In the genomic region with DNA sequence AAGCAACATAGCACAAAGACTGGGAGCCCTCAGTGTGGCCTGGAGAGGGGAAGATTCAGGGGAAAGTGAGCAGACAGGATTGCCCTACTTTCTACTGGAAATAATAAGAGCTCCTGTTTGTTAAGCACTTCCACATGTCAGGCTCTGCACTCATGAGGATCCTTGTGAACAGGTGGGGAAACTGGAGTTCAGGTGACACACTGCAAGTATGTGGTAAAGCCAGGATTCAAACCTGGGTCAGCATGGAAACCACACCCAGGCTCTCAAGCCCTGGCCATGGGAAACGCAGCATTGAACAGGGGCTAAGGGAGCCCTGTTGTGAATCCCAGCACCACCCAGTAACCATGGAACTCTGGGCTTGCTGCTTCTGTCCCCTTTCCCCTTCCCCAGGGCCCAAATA, we compare ENCODE assay signal across 12 cellular contexts. TPM values are rescaled to one million over a fixed set of nuclear protein-coding genes. Genes with fewer than 3 reads are reported as not detected.
A peak's percentile ranks its signal among the peaks of the same experiment; 100 is the strongest.
DNase-seq lines count a peak whose midpoint lies in the region; ATAC-seq and TF ChIP-seq lines count a peak whose summit lies in the region.
"Had no signal": no experiment of that assay in that cellular context is flagged by ENCODE, and none has a peak within 500 bp of the region (broad histone marks: within the 10 kb centered on the region; RNA-seq: fewer than 3 reads in every experiment).

No MANE protein-coding gene starts in this region.

- POLR2A ChIA-PET in Caco-2 (lab: Charles Lee): interaction anchor here (1.1 to 1.4 kb wide), 5 partner anchors 11 to 50 kb away, joined by 3 to 19 read pairs (median 10); a partner anchor contains a TSS

- H3K4me3 Mint-ChIP-seq in Caco-2 (ENCODE audit: unreplicated experiment) (no peak overlapping the region), memory B cell (no peak overlapping the region)

- H3K27ac Mint-ChIP-seq in Caco-2 (ENCODE audit: unreplicated experiment) (peak overlapping the region; percentile 68), memory B cell (peak overlapping the region; percentile 56)
- H3K27ac Mint-ChIP-seq: effector memory CD8-positive, alpha-beta T cell had no signal

- intact Hi-C loops in Caco-2 (cut with micrococcal nuclease; ENCODE audit: unreplicated experiment): loop anchor here (2.0 kb wide), 1 partner anchor 161 kb away; a partner anchor contains a TSS

- H3K36me3 Mint-ChIP-seq in Caco-2 (ENCODE audit: insufficient read depth, unreplicated experiment): peaks cover 96% of the 10 kb centered on the region
- H3K36me3 Mint-ChIP-seq in memory B cell: peaks cover 14% of the 10 kb centered on the region

- H3K9me3 Mint-ChIP-seq in Caco-2 (ENCODE audit: unreplicated experiment): no peaks in the 10 kb centered on the region
- H3K9me3 Mint-ChIP-seq in memory B cell: no peaks in the 10 kb centered on the region
- H3K9me3 Mint-ChIP-seq: effector memory CD8-positive, alpha-beta T cell; naive B cell had no signal

- no TSS peak for BruUV-seq in Caco-2 (replicated peaks; lab: Mats Ljungman, UMichigan)

- no peaks in the 10 kb centered on the region for H3K27me3 ChIP-seq in Caco-2 (replicated peaks; ENCODE audit: control insufficient read depth, insufficient read depth, low read length)
- H3K27me3 ChIP-seq: SJCRH30 had no signal

- no peak overlapping the region for H3K9ac ChIP-seq in SK-N-MC (ENCODE audit: insufficient read length)

- H3K4me1 Mint-ChIP-seq in Caco-2 (ENCODE audit: low read depth, unreplicated experiment) (peaks cover 6% of the 10 kb centered on the region), memory B cell (peaks cover 14% of the 10 kb centered on the region)

- H3K4me3 ChIP-seq in Caco-2 (ENCODE audit: low read depth, low read length): no peak overlapping the region
- no peak overlapping the region for H3K4me3 ChIP-seq in SK-N-MC
- H3K4me3 ChIP-seq: GM12878, SJCRH30 had no signal

- ATAC-seq in memory B cell (ENCODE audit: low read depth): no peak

- no peaks in the 10 kb centered on the region for H3K27me3 Mint-ChIP-seq in Caco-2 (ENCODE audit: insufficient read depth, unreplicated experiment)
- H3K27me3 Mint-ChIP-seq in memory B cell: no peaks in the 10 kb centered on the region
- H3K27me3 Mint-ChIP-seq: effector memory CD8-positive, alpha-beta T cell; naive B cell had no signal

- peak overlapping the region; percentile 100 for H3K27ac ChIP-seq in 22Rv1
- H3K27ac ChIP-seq in SK-N-MC: peak overlapping the region; percentile 35; the same call in 1 of the 2 replicates
- H3K27ac ChIP-seq: SJCRH30 had no signal

- no peak for TF ChIP-seq CTCF in 22Rv1 (IDR thresholded peaks at IDR 0.05)
- TF ChIP-seq CTCF in Caco-2 (IDR thresholded peaks at IDR 0.05; ENCODE audit: insufficient read depth in 1 of 2, low read depth in 1 of 2, low read length in 1 of 2, severe bottlenecking in 1 of 2, unreplicated experiment in 1 of 2): no peak

- no peaks in the 10 kb centered on the region for H3K9me3 ChIP-seq in Caco-2
- H3K9me3 ChIP-seq in SK-N-MC (ENCODE audit: low read depth, low read length): no peaks in the 10 kb centered on the region
- H3K9me3 ChIP-seq: SJCRH30 had no signal

- peaks cover 24% of the 10 kb centered on the region for H3K36me3 ChIP-seq in Caco-2 (ENCODE audit: control insufficient read depth, insufficient read depth, low read length)
- H3K36me3 ChIP-seq in SK-N-MC (ENCODE audit: insufficient read depth, low read length): peaks cover 38% of the 10 kb centered on the region

- DNase-seq in Caco-2 (no peak), SK-N-MC (ENCODE audit: low read depth, low spot score) (no peak), memory B cell (ENCODE audit: low spot score in 2 of 2) (no peak), T1000 (lab: John Stamatoyannopoulos, UW) (no peak), GF-D8 (lab: John Stamatoyannopoulos, UW) (no peak), NCI-H1436 treated with DMSO at 0.1 percent for 48 hours (lab: John Stamatoyannopoulos, UW) (no peak), NCI-H128 (lab: John Stamatoyannopoulos, UW; ENCODE audit: unreplicated experiment) (no peak)

- CTCF ChIA-PET in Caco-2 (lab: Charles Lee): interaction anchor here (0.6 to 28.6 kb wide), 25 partner anchors 8 to 695 kb away, joined by 3 to 1708 read pairs (median 5); a partner anchor contains a TSS

- H3K4me1 ChIP-seq in Caco-2: peaks cover 7% of the 10 kb centered on the region

RNA-seq across cellular contexts. Expression of a gene that starts 42.8 kb away (rescaled TPM):
- 157 and 163 TPM in 2 replicates for total RNA-seq in Caco-2 (2022)

RNA-seq across cellular contexts. Expression of a gene that starts 48.0 kb away (rescaled TPM):
- 435 and 443 TPM in 2 replicates for total RNA-seq in Caco-2 (2022)
